ENCODE assay signal across 19 cellular contexts in genomic region chr3:31922962-31923361, GRCh38. TPM values are rescaled to one million over a fixed set of nuclear protein-coding genes. Genes with fewer than 3 reads are reported as not detected.
A peak's percentile ranks its signal among the peaks of the same experiment; 100 is the strongest.
DNase-seq lines count a peak whose midpoint lies in the region; ATAC-seq, FAIRE-seq and TF ChIP-seq lines count a peak whose summit lies in the region.
"Had no signal": no experiment of that assay in that cellular context is flagged by ENCODE, and none has a peak within 500 bp of the region (broad histone marks: within the 10 kb centered on the region; RNA-seq: fewer than 3 reads in every experiment).

No MANE protein-coding gene starts in this region.

- ATAC-seq in A549, result peak in 1 of 2 experiments; percentile 63; a peak in 3 of 6 replicates
- no peak for ATAC-seq in memory B cell (ENCODE audit: low read depth)
- no peak for ATAC-seq in GM21529 (IDR thresholded peaks at IDR 0.05; ENCODE audit: unreplicated experiment)
- ATAC-seq in GM18861 (IDR thresholded peaks at IDR 0.05; ENCODE audit: unreplicated experiment), result no peak
- no peak for ATAC-seq in HG03521 (IDR thresholded peaks at IDR 0.05; ENCODE audit: unreplicated experiment)
- ATAC-seq: body of pancreas, esophagus mucosa had no signal

- H3K9me3 ChIP-seq in A549, result 0 out of 3 replicates have a peak, but pooled peaks cover 7% of the 10 kb centered on the region

- peaks cover 76% of the 10 kb centered on the region for H3K4me1 Mint-ChIP-seq in memory B cell

- TF ChIP-seq EP300 in A549 (IDR thresholded peaks at IDR 0.05), result no peak

- H3K27me3 Mint-ChIP-seq in memory B cell, result no peaks in the 10 kb centered on the region
- H3K27me3 Mint-ChIP-seq: activated naive CD4-positive, alpha-beta T cell treated with anti-CD3 and anti-CD28 coated beads, Interleukin-2, amount 10 ng/mL, durations not matched to agents 7 days and 5 days; dendritic cell treated with granulocyte-macrophage colony-stimulating factor and Interleukin-4, amounts not matched to agents 40 ng/mL and 50 ng/mL, for 4 days had no signal

- H3K4me2 ChIP-seq in A549, result peak overlapping the region; percentile 41

- H3K4me3 ChIP-seq in A549, result no peak overlapping the region
- H3K4me3 ChIP-seq: body of pancreas, right atrium auricular region had no signal

- CTCF ChIA-PET in A549 (lab: Yijun Ruan, JAX), result interaction anchor here (0.6 to 0.7 kb wide), 3 partner anchors 18 to 1880 kb away, joined by 3 read pairs; no protein-coding TSS in a partner anchor

- H3K9me3 Mint-ChIP-seq in memory B cell, result peaks cover 6% of the 10 kb centered on the region

- TF ChIP-seq CTCF in A549 (IDR thresholded peaks at IDR 0.05) (no peak), VCaP (conservative IDR thresholded peaks at IDR 0.05) (no peak)

- peaks cover 10% of the 10 kb centered on the region for H3K4me1 ChIP-seq in A549
- H3K4me1 ChIP-seq: body of pancreas, right atrium auricular region had no signal

- TF ChIP-seq RAD21 in A549 (conservative IDR thresholded peaks at IDR 0.05 in 1 of 2, IDR thresholded peaks at IDR 0.05 in 1 of 2), result no peak

- no peak for TF ChIP-seq POLR2A in A549 (IDR thresholded peaks at IDR 0.05; ENCODE audit: low read length)

- POLR2A ChIA-PET in A549 (lab: Yijun Ruan, JAX), result no interaction called here

- peak in 1 of 2 experiments; percentile 20 for DNase-seq in A549 (ENCODE audit: low read depth in 1 of 2, low spot score in 1 of 2)
- DNase-seq in HuH-7 (ENCODE audit: low spot score), result peak; percentile 73
- DNase-seq in memory B cell (ENCODE audit: low spot score in 2 of 2), result no peak
- no peak for DNase-seq in NCI-H510A treated with DMSO at 0.1 percent for 48 hours (lab: John Stamatoyannopoulos, UW)
- DNase-seq: activated CD4-positive, alpha-beta T cell treated with anti-CD3 and anti-CD28 coated beads for 4 hours; activated naive CD4-positive, alpha-beta T cell treated with anti-CD3 and anti-CD28 coated beads, Interleukin-2, amount 10 ng/mL, durations not matched to agents 7 days and 5 days; body of pancreas; HCEC 1CT; immature natural killer cell; mesenchymal stem cell; NCI-H345; SIG-M5 had no signal

- H3K27ac ChIP-seq in A549 (no peak overlapping the region), VCaP (peak overlapping the region; percentile 67)
- H3K27ac ChIP-seq: body of pancreas, right atrium auricular region had no signal

- peaks cover 21% of the 10 kb centered on the region for H3K36me3 Mint-ChIP-seq in memory B cell

- no peak for FAIRE-seq in A549 (lab: Jason Lieb, UNC)

- peak overlapping the region; percentile 78 for H3K27ac Mint-ChIP-seq in memory B cell
- H3K27ac Mint-ChIP-seq: activated naive CD4-positive, alpha-beta T cell treated with anti-CD3 and anti-CD28 coated beads, Interleukin-2, amount 10 ng/mL, durations not matched to agents 7 days and 5 days; dendritic cell treated with granulocyte-macrophage colony-stimulating factor and Interleukin-4, amounts not matched to agents 40 ng/mL and 50 ng/mL, for 4 days; immature natural killer cell had no signal

- 8% methylated on average over 1 of the region's 1 CpG for WGBS in A549 (ENCODE audit: missing lambda C conversion rate)

- H3K4me3 Mint-ChIP-seq in memory B cell, result peak overlapping the region; percentile 16
- H3K4me3 Mint-ChIP-seq: activated naive CD4-positive, alpha-beta T cell treated with anti-CD3 and anti-CD28 coated beads, Interleukin-2, amount 10 ng/mL, durations not matched to agents 7 days and 5 days; dendritic cell treated with granulocyte-macrophage colony-stimulating factor and Interleukin-4, amounts not matched to agents 40 ng/mL and 50 ng/mL, for 4 days; immature natural killer cell had no signal

TF ChIP-seq in A549, 52 proteins besides CTCF, POLR2A, EP300 and RAD21:
- TF ChIP-seq RCOR1 (IDR thresholded peaks at IDR 0.05; ENCODE audit: low read depth, low read length) (no peak), EHF (CRISPR knock-in tag; IDR thresholded peaks at IDR 0.05) (no peak), EHMT2 (IDR thresholded peaks at IDR 0.05; ENCODE audit: low read depth) (no peak), POLR2AphosphoS2 (conservative IDR thresholded peaks at IDR 0.05; ENCODE audit: low read length) (no peak), JUN (IDR thresholded peaks at IDR 0.05) (no peak), ZNF302 (CRISPR knock-in tag; IDR thresholded peaks at IDR 0.05) (no peak), MYC (IDR thresholded peaks at IDR 0.05; ENCODE audit: borderline replicate concordance, low read length) (no peak), PBX3 (IDR thresholded peaks at IDR 0.05) (no peak), ZFP36 (IDR thresholded peaks at IDR 0.05; ENCODE audit: borderline replicate concordance, partially characterized antibody) (no peak), E2F6 (IDR thresholded peaks at IDR 0.05; ENCODE audit: borderline replicate concordance, low read depth) (no peak), FOSL2 (IDR thresholded peaks at IDR 0.05) (no peak), FOSL2 (CRISPR knock-in tag; IDR thresholded peaks at IDR 0.05) (no peak), HOXA7 (CRISPR knock-in tag; IDR thresholded peaks at IDR 0.05) (no peak), CHD4 (IDR thresholded peaks at IDR 0.05; ENCODE audit: borderline replicate concordance) (no peak)
- TF ChIP-seq, protein P1, sequence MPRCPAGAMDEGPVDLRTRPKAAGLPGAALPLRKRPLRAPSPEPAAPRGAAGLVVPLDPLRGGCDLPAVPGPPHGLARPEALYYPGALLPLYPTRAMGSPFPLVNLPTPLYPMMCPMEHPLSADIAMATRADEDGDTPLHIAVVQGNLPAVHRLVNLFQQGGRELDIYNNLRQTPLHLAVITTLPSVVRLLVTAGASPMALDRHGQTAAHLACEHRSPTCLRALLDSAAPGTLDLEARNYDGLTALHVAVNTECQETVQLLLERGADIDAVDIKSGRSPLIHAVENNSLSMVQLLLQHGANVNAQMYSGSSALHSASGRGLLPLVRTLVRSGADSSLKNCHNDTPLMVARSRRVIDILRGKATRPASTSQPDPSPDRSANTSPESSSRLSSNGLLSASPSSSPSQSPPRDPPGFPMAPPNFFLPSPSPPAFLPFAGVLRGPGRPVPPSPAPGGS (IDR thresholded peaks at IDR 0.05), result no peak

RNA-seq across cellular contexts. Expression of gene OSBPL10, which starts 58.1 kb away (rescaled TPM):
- polyA plus RNA-seq in A549 (2011; rRNA removed) (17.0 and 20.2 TPM in 2 replicates), A549 (2017; fragmentation: RNase III; extraction: RNeasy Plus Mini Kit Qiagen cat#74134 plus additional on column Dnase treatment) (8.8 to 9.7 TPM (median 9.2 TPM) in 3 replicates)
- 7.7 and 10.9 TPM in 2 replicates for polyA plus RNA-seq in A549 (2012; cell fraction: cytosol; rRNA removed)
- polyA plus RNA-seq in A549 (2012; cell fraction: nucleus; rRNA removed), result 9.6 and 17.4 TPM in 2 replicates
- 44.9 and 45.5 TPM in 2 replicates for polyA minus RNA-seq in A549 (2011; rRNA and poly(A)+ RNA removed)

RNA-seq across cellular contexts. Expression of gene ZNF860, which starts 58.6 kb away (rescaled TPM):
- polyA plus RNA-seq in A549 (2011; rRNA removed) (2.4 and 3.0 TPM in 2 replicates), A549 (2017; fragmentation: RNase III; extraction: RNeasy Plus Mini Kit Qiagen cat#74134 plus additional on column Dnase treatment) (1.3 to 1.6 TPM (median 1.6 TPM) in 3 replicates)
- polyA plus RNA-seq in A549 (2012; cell fraction: cytosol; rRNA removed), result 0.41 and 0.65 TPM in 2 replicates
- 0.21 and 0.22 TPM in 2 replicates for polyA plus RNA-seq in A549 (2012; cell fraction: nucleus; rRNA removed)
- 3.3 and 4.1 TPM in 2 replicates for polyA minus RNA-seq in A549 (2011; rRNA and poly(A)+ RNA removed)
- polyA plus RNA-seq: immature natural killer cell had no signal
